1 cellular context compared by ENCODE assay signal in the genomic region with DNA sequence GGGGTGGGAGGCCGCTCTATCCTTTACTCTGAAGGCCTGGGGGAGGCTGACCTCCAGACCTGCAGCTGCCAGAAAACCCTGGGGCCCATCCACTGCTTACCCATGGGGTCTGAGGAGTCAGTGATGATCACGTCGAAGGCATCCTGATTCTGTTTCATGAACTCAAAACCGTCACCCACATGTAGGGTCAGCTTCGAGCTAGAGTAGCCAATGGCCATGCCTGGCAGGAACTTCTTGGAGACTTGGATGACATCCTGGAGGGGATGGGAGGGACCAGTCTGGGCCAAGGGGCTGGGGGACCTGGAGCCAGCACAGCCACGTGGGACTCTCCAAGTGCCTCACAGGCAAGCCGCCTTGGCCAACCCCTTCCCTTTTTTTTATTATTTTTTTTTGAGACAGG.
TF ChIP-seq lines count a peak whose summit lies in the region.

No MANE protein-coding gene starts in this region.

TF ChIP-seq in GM12878, 131 proteins besides CTCF, POLR2A, EP300 and RAD21:
- TF ChIP-seq TCF12 (IDR thresholded peaks at IDR 0.05; ENCODE audit: low read depth, low read length) = no peak
- TF ChIP-seq, protein P1, sequence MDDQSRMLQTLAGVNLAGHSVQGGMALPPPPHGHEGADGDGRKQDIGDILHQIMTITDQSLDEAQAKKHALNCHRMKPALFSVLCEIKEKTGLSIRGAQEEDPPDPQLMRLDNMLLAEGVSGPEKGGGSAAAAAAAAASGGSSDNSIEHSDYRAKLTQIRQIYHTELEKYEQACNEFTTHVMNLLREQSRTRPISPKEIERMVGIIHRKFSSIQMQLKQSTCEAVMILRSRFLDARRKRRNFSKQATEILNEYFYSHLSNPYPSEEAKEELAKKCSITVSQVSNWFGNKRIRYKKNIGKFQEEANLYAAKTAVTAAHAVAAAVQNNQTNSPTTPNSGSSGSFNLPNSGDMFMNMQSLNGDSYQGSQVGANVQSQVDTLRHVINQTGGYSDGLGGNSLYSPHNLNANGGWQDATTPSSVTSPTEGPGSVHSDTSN (IDR thresholded peaks at IDR 0.05; ENCODE audit: insufficient replicate concordance, low read depth, low read length) = no peak
- TF ChIP-seq CHD1 (IDR thresholded peaks at IDR 0.05; ENCODE audit: low read depth, low read length) = no peak
- no peak for TF ChIP-seq TCF7 (IDR thresholded peaks at IDR 0.05; ENCODE audit: borderline replicate concordance)
- TF ChIP-seq MXI1 (IDR thresholded peaks at IDR 0.05; ENCODE audit: low read depth, low read length) = no peak
- no peak for TF ChIP-seq EZH2 (IDR thresholded peaks at IDR 0.05; ENCODE audit: borderline replicate concordance, control insufficient read depth, low read depth, low read length)
- TF ChIP-seq STAT1 (conservative IDR thresholded peaks at IDR 0.05) = no peak
- no peak for TF ChIP-seq ZNF384 (IDR thresholded peaks at IDR 0.05; ENCODE audit: borderline replicate concordance, low read depth, low read length)
- TF ChIP-seq NR2F1 (conservative IDR thresholded peaks at IDR 0.05) = no peak
